ENCODE assay signal across 12 cellular contexts in genomic region chr19:34224996-34225658, GRCh38. TPM values are rescaled to one million over a fixed set of nuclear protein-coding genes. Genes with fewer than 3 reads are reported as not detected.
DNase-seq lines count a peak whose midpoint lies in the region; ATAC-seq and TF ChIP-seq lines count a peak whose summit lies in the region.
"Had no signal": no experiment of that assay in that cellular context is flagged by ENCODE, and none has a peak within 500 bp of the region (broad histone marks: within the 10 kb centered on the region; RNA-seq: fewer than 3 reads in every experiment).

No MANE protein-coding gene starts in this region.

- peak overlapping the region; percentile 55 for H3K27ac ChIP-seq in CD4-positive, CD25-positive, alpha-beta regulatory T cell (ENCODE audit: insufficient read depth, low read length, poor library complexity, severe bottlenecking)
- H3K27ac ChIP-seq in HCT116 (ENCODE audit: low read depth, low read length) (peak overlapping the region; percentile 1; the same call in 1 of the 2 replicates), iPS-18a (ENCODE audit: low read length) (peak overlapping the region; percentile 38), gastrocnemius medialis (peak overlapping the region in 1 of 4 donors; percentile 42)

- H3K4me1 Mint-ChIP-seq in CD4-positive, CD25-positive, alpha-beta regulatory T cell, result peaks cover 23 to 44% (median 40%) of the 10 kb centered on the region in 4 donors
- H3K4me1 Mint-ChIP-seq in activated naive CD8-positive, alpha-beta T cell (ENCODE audit: low read depth), result peaks cover 40% of the 10 kb centered on the region

- no peaks in the 10 kb centered on the region for H3K9me3 Mint-ChIP-seq in CD4-positive, CD25-positive, alpha-beta regulatory T cell
- no peaks in the 10 kb centered on the region for H3K9me3 Mint-ChIP-seq in activated naive CD8-positive, alpha-beta T cell (ENCODE audit: low read depth)
- H3K9me3 Mint-ChIP-seq: mesothelial cell of epicardium had no signal

- H3K4me3 ChIP-seq in CD4-positive, CD25-positive, alpha-beta regulatory T cell (ENCODE audit: low read depth, low read length), result peak overlapping the region; percentile 8
- H3K4me3 ChIP-seq in HCT116 (replicated peaks in 1 of 2; ENCODE audit: low read depth in 1 of 2, low read length in 2 of 2) (no peak overlapping the region), iPS-18a (ENCODE audit: low read length) (peak overlapping the region; percentile 26), gastrocnemius medialis (no peak overlapping the region)

- in situ Hi-C loops in gastrocnemius medialis (cut with MboI; ENCODE audit: low sequenced_read_pairs in 4 of 4), result loop anchor here in 3 of 4 donors (10.0 to 25.0 kb wide), 2 partner anchors 112 to 120 kb away; no protein-coding TSS in a partner anchor

- TF ChIP-seq CTCF in HCT116 (IDR thresholded peaks at IDR 0.05 in 2 of 3, conservative IDR thresholded peaks at IDR 0.05 in 1 of 3; ENCODE audit: borderline replicate concordance in 1 of 3, insufficient read depth in 1 of 3, low read depth in 2 of 3, low read length in 2 of 3) (no peak), gastrocnemius medialis (IDR thresholded peaks at IDR 0.05 in 4 of 5, conservative IDR thresholded peaks at IDR 0.05 in 1 of 5) (no peak)

- 0 out of 2 replicates have a peak, but pooled peaks cover 5% of the 10 kb centered on the region for H4K20me1 ChIP-seq in HCT116 (ENCODE audit: insufficient read depth)

- H3K4me3 Mint-ChIP-seq in CD4-positive, CD25-positive, alpha-beta regulatory T cell, result peak overlapping the region in 3 of 4 donors; percentile 17 to 51 (median 21)
- H3K4me3 Mint-ChIP-seq in activated naive CD8-positive, alpha-beta T cell, result peak overlapping the region; percentile 34
- H3K4me3 Mint-ChIP-seq: mesothelial cell of epicardium had no signal

- no peaks in the 10 kb centered on the region for H3K9me2 ChIP-seq in HCT116 (ENCODE audit: insufficient read depth)

- peaks cover 86% of the 10 kb centered on the region for H3K36me3 ChIP-seq in CD4-positive, CD25-positive, alpha-beta regulatory T cell (ENCODE audit: control insufficient read depth, insufficient read depth, low read length)
- H3K36me3 ChIP-seq in HCT116 (ENCODE audit: control insufficient read depth in 1 of 2, insufficient read depth in 2 of 2, low read length in 2 of 2), result peaks cover 68 to 74% of the 10 kb centered on the region in 2 experiments
- peaks cover 97% of the 10 kb centered on the region for H3K36me3 ChIP-seq in iPS-18a (ENCODE audit: control insufficient read depth, low read depth, low read length)
- peaks cover 3 to 79% of the 10 kb centered on the region in 2 donors for H3K36me3 ChIP-seq in gastrocnemius medialis

- H3K9me3 ChIP-seq in CD4-positive, CD25-positive, alpha-beta regulatory T cell (ENCODE audit: control insufficient read depth in 2 of 2, low read length in 2 of 2), result no peaks in the 10 kb centered on the region
- H3K9me3 ChIP-seq in HCT116 (ENCODE audit: control insufficient read depth in 1 of 2, insufficient read depth in 1 of 2, low read depth in 1 of 2, low read length in 2 of 2) (no peaks in the 10 kb centered on the region), iPS-18a (ENCODE audit: control insufficient read depth, low read depth, low read length) (no peaks in the 10 kb centered on the region), gastrocnemius medialis (no peaks in the 10 kb centered on the region)

- peaks cover 24% of the 10 kb centered on the region for H3K4me1 ChIP-seq in CD4-positive, CD25-positive, alpha-beta regulatory T cell (ENCODE audit: control insufficient read depth, insufficient read depth, low read length, poor library complexity, severe bottlenecking)
- peaks cover 7 to 12% of the 10 kb centered on the region in 2 experiments; a peak in 2 of 4 replicates for H3K4me1 ChIP-seq in HCT116 (ENCODE audit: control insufficient read depth in 1 of 2, insufficient read depth in 2 of 2, low read length in 2 of 2)
- H3K4me1 ChIP-seq in iPS-18a (ENCODE audit: control insufficient read depth, low read depth, low read length), result peaks cover 21% of the 10 kb centered on the region
- H3K4me1 ChIP-seq in gastrocnemius medialis, result no peaks in the 10 kb centered on the region

- no peak overlapping the region for H3K9ac ChIP-seq in HCT116 (ENCODE audit: low read length)
- H3K9ac ChIP-seq in iPS-18a (ENCODE audit: low read length), result peak overlapping the region; percentile 4

- RAD21 ChIA-PET in HCT116 (lab: Charles Lee; ENCODE audit: low non-redundant PET in 1 of 2, low total read pairs in 2 of 2, uncharacterized antibody in 2 of 2, unreplicated experiment in 2 of 2), result no interaction called here

- DNase-seq in CD4-positive, CD25-positive, alpha-beta regulatory T cell, result peak in 1 of 3 donors; percentile 67
- DNase-seq in HCT116 (ENCODE audit: low read depth, low spot score) (no peak), gastrocnemius medialis (no peak)
- DNase-seq: activated gamma-delta T cell treated with Interleukin-2 at 50 U/mL for 16 hours, DMS53, NCI-H510A had no signal

- H3K27ac Mint-ChIP-seq in CD4-positive, CD25-positive, alpha-beta regulatory T cell, result peak overlapping the region; percentile 20 to 66 (median 53)
- peak overlapping the region; percentile 35 for H3K27ac Mint-ChIP-seq in activated naive CD8-positive, alpha-beta T cell
- H3K27ac Mint-ChIP-seq: mesothelial cell of epicardium had no signal

- peak; percentile 55 to 64 for ATAC-seq in CD4-positive, CD25-positive, alpha-beta regulatory T cell (ENCODE audit: low read depth in 2 of 2)
- ATAC-seq in HCT116 (peak; percentile 54), GM21529 (IDR thresholded peaks at IDR 0.05; ENCODE audit: unreplicated experiment) (no peak), HG02642 (IDR thresholded peaks at IDR 0.05; ENCODE audit: poor library complexity, unreplicated experiment) (no peak), gastrocnemius medialis (no peak), HG03439 (IDR thresholded peaks at IDR 0.05; ENCODE audit: unreplicated experiment) (no peak)

- H3K4me2 ChIP-seq in HCT116 (ENCODE audit: low read length), result peak overlapping the region; percentile 5; the same call in 1 of the 2 replicates

- H3K27me3 ChIP-seq in CD4-positive, CD25-positive, alpha-beta regulatory T cell (ENCODE audit: control insufficient read depth, insufficient read depth, low read length), result no peaks in the 10 kb centered on the region
- H3K27me3 ChIP-seq in HCT116 (ENCODE audit: insufficient read depth, low read length), result no peaks in the 10 kb centered on the region
- H3K27me3 ChIP-seq in iPS-18a (ENCODE audit: control insufficient read depth, insufficient read depth, low read length), result no peaks in the 10 kb centered on the region
- no peaks in the 10 kb centered on the region for H3K27me3 ChIP-seq in gastrocnemius medialis

- TF ChIP-seq POLR2A in HCT116 (IDR thresholded peaks at IDR 0.05; ENCODE audit: borderline replicate concordance, extremely low read depth, insufficient read depth, insufficient read length) (no peak), gastrocnemius medialis (IDR thresholded peaks at IDR 0.05) (no peak)

- POLR2A ChIA-PET in HCT116 (lab: Charles Lee), result no interaction called here

- CTCF ChIA-PET in HCT116 (lab: Charles Lee), result no interaction called here

- H3K36me3 Mint-ChIP-seq in CD4-positive, CD25-positive, alpha-beta regulatory T cell, result peaks cover 59% of the 10 kb centered on the region
- H3K36me3 Mint-ChIP-seq in activated naive CD8-positive, alpha-beta T cell, result peaks cover 24% of the 10 kb centered on the region

- H2AFZ ChIP-seq in HCT116 (ENCODE audit: low read depth, low read length, poor library complexity, severe bottlenecking), result no peak overlapping the region

- peaks cover 46% of the 10 kb centered on the region for H3K79me2 ChIP-seq in HCT116 (ENCODE audit: insufficient read depth, low read length)

- BruUV-seq in HCT116 (replicated peaks; lab: Mats Ljungman, UMichigan), result no TSS peak

- H3K27me3 Mint-ChIP-seq in CD4-positive, CD25-positive, alpha-beta regulatory T cell, result no peaks in the 10 kb centered on the region
- no peaks in the 10 kb centered on the region for H3K27me3 Mint-ChIP-seq in activated naive CD8-positive, alpha-beta T cell

- TF ChIP-seq RAD21 in HCT116 (IDR thresholded peaks at IDR 0.05; ENCODE audit: low read depth), result no peak

- intact Hi-C loops in HCT116 (cut with micrococcal nuclease), result no loop called here
- intact Hi-C loops in gastrocnemius medialis (cut with DNase I; ENCODE audit: low total_unique reads), result loop anchor here (5.0 kb wide), 1 partner anchor 122 kb away; no protein-coding TSS in a partner anchor

TF ChIP-seq in HCT116, 20 proteins besides CTCF, POLR2A, EP300 and RAD21 (continues in another document):
- no peak for TF ChIP-seq JUND (IDR thresholded peaks at IDR 0.05)
- TF ChIP-seq SRF (IDR thresholded peaks at IDR 0.05; ENCODE audit: low read depth), result no peak
- no peak for TF ChIP-seq SIN3A (IDR thresholded peaks at IDR 0.05; ENCODE audit: low read depth)

RNA-seq across cellular contexts. Expression of gene GARRE1, which starts 29.2 kb away (rescaled TPM):
- total RNA-seq in CD4-positive, CD25-positive, alpha-beta regulatory T cell, result 47.4 TPM
- 1 to 10 TPM; 3.2 to 6.6 (median 4.5) TPM for polyA plus RNA-seq in CD4-positive, CD25-positive, alpha-beta regulatory T cell
- 16.9 TPM for total RNA-seq in HCT116 (2021; ENCODE audit: unreplicated experiment)
- 9.1 and 10.8 TPM in 2 replicates for polyA plus RNA-seq in HCT116 (2012)
- 10 to 100 TPM; 21.8 to 34.3 (median 24.8) TPM for total RNA-seq in gastrocnemius medialis

RNA-seq across cellular contexts. Expression of gene LSM14A, which starts 52.8 kb away (rescaled TPM):
- total RNA-seq in CD4-positive, CD25-positive, alpha-beta regulatory T cell, result 162 TPM
- 100 to 1,000 TPM; 133 to 175 (median 147) TPM for polyA plus RNA-seq in CD4-positive, CD25-positive, alpha-beta regulatory T cell
- total RNA-seq in HCT116 (2021; ENCODE audit: unreplicated experiment) (120 TPM), gastrocnemius medialis (100 to 1,000 TPM; 104 to 120 (median 115) TPM)
- 147 and 153 TPM in 2 replicates for polyA plus RNA-seq in HCT116 (2012)

Comparison
In these comparisons a context has a peak if more than half of its experiments do, and no peak if none do; other contexts are left out.
1. ATAC-seq: peak in CD4-positive, CD25-positive, alpha-beta regulatory T cell (2 of 2) and HCT116 (single experiment); none in GM21529 (single experiment), HG02642 (single experiment), gastrocnemius medialis (0 of 2) and HG03439 (single experiment).
2. H3K4me3 ChIP-seq: peak in CD4-positive, CD25-positive, alpha-beta regulatory T cell (single experiment) and iPS-18a (single experiment); none in HCT116 (0 of 2) and gastrocnemius medialis (0 of 4).